In the genomic region with DNA sequence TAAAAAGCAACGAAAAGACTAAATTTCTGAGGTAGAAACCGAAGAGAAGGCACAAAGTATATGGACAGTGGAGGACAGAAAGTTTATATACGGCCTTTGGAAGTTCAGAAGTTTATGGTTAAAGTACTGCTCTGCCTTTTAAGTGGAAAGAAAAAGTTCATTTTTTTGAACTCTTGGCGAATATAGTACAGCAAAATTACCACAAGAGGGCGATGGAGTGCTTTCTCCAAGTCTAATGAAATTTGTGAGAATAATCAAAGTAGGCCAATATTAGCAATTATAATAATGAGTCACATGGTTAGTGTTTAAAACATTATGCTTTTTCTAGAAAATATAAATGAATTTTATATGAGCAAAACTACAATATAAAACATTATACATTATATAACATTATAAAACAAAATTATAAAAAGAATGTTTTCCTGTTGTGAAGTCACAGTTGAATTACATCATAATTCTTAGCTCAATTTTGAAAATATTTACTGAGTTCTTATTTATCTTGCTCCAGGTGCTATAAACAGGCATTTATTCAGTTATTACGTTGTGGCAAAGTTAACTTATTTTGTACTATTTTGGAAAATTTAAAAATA, we compare ENCODE assay signal across 8 cellular contexts.
DNase-seq lines count a peak whose midpoint lies in the region; ATAC-seq, FAIRE-seq and TF ChIP-seq lines count a peak whose summit lies in the region.

No MANE protein-coding gene starts in this region.

- no peaks in the 10 kb centered on the region for H3K4me1 ChIP-seq in pancreas

- FAIRE-seq in RCC 7860 (lab: Jason Lieb, UNC) (peak; percentile 73), pancreas (lab: Jason Lieb, UNC) (peak; percentile 96)

- intact Hi-C loops in pancreas (cut with DNase I), result no loop called here

- H3K36me3 ChIP-seq in pancreas, result peaks cover 0 to 13% (median 6%) of the 10 kb centered on the region in 3 donors

- H3K27ac ChIP-seq in C4-2B (no peak overlapping the region), pancreas (no peak overlapping the region)

- H3K9me3 ChIP-seq in pancreas, result no peaks in the 10 kb centered on the region

- TF ChIP-seq CTCF in C4-2B (conservative IDR thresholded peaks at IDR 0.05) (peak; percentile 85), GM12874 (IDR thresholded peaks at IDR 0.05; ENCODE audit: insufficient read depth, low read depth, low read length) (peak; percentile 52), epithelial cell of esophagus (IDR thresholded peaks at IDR 0.05; ENCODE audit: insufficient read depth, low read depth, low read length, missing control alignments) (peak; percentile 73), pancreas (IDR thresholded peaks at IDR 0.05) (peak; percentile 53 to 74 (median 71))

- no peak overlapping the region for H3K4me3 ChIP-seq in epithelial cell of esophagus (ENCODE audit: low read length)
- no peak overlapping the region for H3K4me3 ChIP-seq in pancreas

- 20% methylated on average over 6 of the region's 6 CpGs for WGBS in pancreas, 2 donors

- H3K27me3 ChIP-seq in pancreas, result no peaks in the 10 kb centered on the region

- DNase-seq in RCC 7860 (ENCODE audit: low spot score), result peak; percentile 39
- DNase-seq in epithelial cell of esophagus (ENCODE audit: low read depth), result peak; percentile 58
- peak in 1 of 6 donors; percentile 17 for DNase-seq in pancreas
- no peak for DNase-seq in islet precursor cell

- ATAC-seq in HG02981 (IDR thresholded peaks at IDR 0.05; ENCODE audit: unreplicated experiment) (peak; percentile 56), pancreas (peak in 3 of 4 donors; percentile 73 to 79 (median 76)), GM19455 (IDR thresholded peaks at IDR 0.05; ENCODE audit: unreplicated experiment) (no peak)
